In the genomic region with DNA sequence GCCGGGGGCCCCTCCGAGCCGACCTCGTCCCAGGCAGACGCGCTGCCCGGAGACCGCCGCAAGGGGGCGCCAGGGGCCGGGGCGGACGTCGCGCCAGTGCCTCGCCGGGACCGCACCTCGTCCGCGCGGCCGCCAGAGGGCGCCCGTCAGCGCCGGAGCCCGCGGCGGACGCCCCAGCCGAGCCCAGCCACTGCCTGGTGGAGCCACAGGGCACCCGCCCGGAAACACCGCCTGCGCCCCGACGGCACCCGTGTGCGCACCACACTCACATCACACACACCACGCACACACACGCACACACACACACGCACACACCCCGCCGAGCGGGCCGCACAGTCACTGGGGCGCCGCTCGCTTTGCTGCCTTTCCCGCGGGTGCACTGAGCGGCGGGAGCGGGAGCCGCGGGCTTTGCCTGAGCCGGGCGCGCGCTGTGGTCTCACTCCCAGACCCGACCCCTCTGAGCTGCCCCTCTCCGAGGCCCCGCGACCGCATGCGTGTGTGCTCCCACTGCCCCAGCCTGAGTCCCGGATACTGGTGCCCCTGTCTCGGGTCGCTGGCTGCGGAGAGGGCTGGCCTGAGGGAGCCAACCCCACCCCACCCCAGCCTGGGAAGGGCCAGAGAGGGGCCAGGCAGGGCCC, we compare ENCODE assay signal across 8 cellular contexts.
A peak's percentile ranks its signal among the peaks of the same experiment; 100 is the strongest.
DNase-seq lines count a peak whose midpoint lies in the region; ATAC-seq and TF ChIP-seq lines count a peak whose summit lies in the region.

No MANE protein-coding gene starts in this region.

- TF ChIP-seq CTCF in A673 (conservative IDR thresholded peaks at IDR 0.05; ENCODE audit: low read depth, low read length) (peak; percentile 56; the same call in 1 of the 2 replicates), parathyroid adenoma (IDR thresholded peaks at IDR 0.05) (peak; percentile 29)

- CTCF ChIA-PET in A673 (lab: Charles Lee), result no interaction called here

- no peak overlapping the region for H3K4me3 Mint-ChIP-seq in activated T-helper 2 cell treated with anti-CD3 and anti-CD28 coated beads, Interferon-gamma antibody, Interleukin-2, Interleukin-4, amounts not matched to agents 10 μg/mL and 5 μg/mL and 100 μg/mL, durations not matched to agents 14 hours and 24 hours and 36 hours (ENCODE audit: low read depth)

- H3K79me2 ChIP-seq in parathyroid adenoma, result no peaks in the 10 kb centered on the region

- peak overlapping the region; percentile 74 for H2AFZ ChIP-seq in parathyroid adenoma

- H3K4me1 ChIP-seq in A673 (ENCODE audit: insufficient read depth, low read length, poor library complexity, severe bottlenecking), result no peaks in the 10 kb centered on the region
- H3K4me1 ChIP-seq in parathyroid adenoma, result no peaks in the 10 kb centered on the region

- H3K27me3 Mint-ChIP-seq in activated T-helper 2 cell treated with anti-CD3 and anti-CD28 coated beads, Interferon-gamma antibody, Interleukin-2, Interleukin-4, amounts not matched to agents 10 μg/mL and 5 μg/mL and 100 μg/mL, durations not matched to agents 14 hours and 24 hours and 36 hours (ENCODE audit: low read depth), result peaks cover 17% of the 10 kb centered on the region

- no peak overlapping the region for H3K9ac ChIP-seq in parathyroid adenoma

- H3K4me3 ChIP-seq in A673 (ENCODE audit: low read depth, low read length, poor library complexity, severe bottlenecking) (peak overlapping the region; percentile 23), parathyroid adenoma (ENCODE audit: low read depth, low read length) (no peak overlapping the region)

- POLR2A ChIA-PET in A673 (lab: Charles Lee; ENCODE audit: low non-redundant PET), result no interaction called here

- H3K27me3 ChIP-seq in A673 (replicated peaks; ENCODE audit: insufficient read depth, low read depth, low read length, poor library complexity) (peaks cover 38% of the 10 kb centered on the region), parathyroid adenoma (ENCODE audit: control insufficient read depth, insufficient read depth, low read length) (no peaks in the 10 kb centered on the region)

- no peaks in the 10 kb centered on the region for H3K9me3 Mint-ChIP-seq in activated T-helper 2 cell treated with anti-CD3 and anti-CD28 coated beads, Interferon-gamma antibody, Interleukin-2, Interleukin-4, amounts not matched to agents 10 μg/mL and 5 μg/mL and 100 μg/mL, durations not matched to agents 14 hours and 24 hours and 36 hours

- H3K9me3 ChIP-seq in A673 (ENCODE audit: low read depth, low read length, poor library complexity, severe bottlenecking) (no peaks in the 10 kb centered on the region), parathyroid adenoma (ENCODE audit: control insufficient read depth, low read length) (no peaks in the 10 kb centered on the region)

- no peaks in the 10 kb centered on the region for H3K36me3 Mint-ChIP-seq in activated T-helper 2 cell treated with anti-CD3 and anti-CD28 coated beads, Interferon-gamma antibody, Interleukin-2, Interleukin-4, amounts not matched to agents 10 μg/mL and 5 μg/mL and 100 μg/mL, durations not matched to agents 14 hours and 24 hours and 36 hours (ENCODE audit: low read depth)

- peak; percentile 96 for ATAC-seq in GM18511 (IDR thresholded peaks at IDR 0.05; ENCODE audit: unreplicated experiment)
- peak; percentile 86 for ATAC-seq in HG02970 (IDR thresholded peaks at IDR 0.05; ENCODE audit: low FRiP score, unreplicated experiment)
- ATAC-seq in Right ventricle myocardium superior (ENCODE audit: poor library complexity), result peak; percentile 99

- H3K36me3 ChIP-seq in A673 (ENCODE audit: insufficient read depth, low read length, poor library complexity, severe bottlenecking), result no peaks in the 10 kb centered on the region
- H3K36me3 ChIP-seq in parathyroid adenoma (ENCODE audit: control insufficient read depth, insufficient read depth, low read length), result no peaks in the 10 kb centered on the region

- DNase-seq in A673 (ENCODE audit: low spot score) (peak; percentile 74), NCI-H460 (ENCODE audit: extremely low read depth, low read depth) (peak; percentile 20), Right ventricle myocardium superior (peak; percentile 78)
- DNase-seq in activated T-helper 2 cell treated with anti-CD3 and anti-CD28 coated beads, Interferon-gamma antibody, Interleukin-2, Interleukin-4, amounts not matched to agents 10 μg/mL and 5 μg/mL and 100 μg/mL, durations not matched to agents 14 hours and 24 hours and 36 hours (ENCODE audit: low spot score), result peak; percentile 69
- DNase-seq in effector CD4-positive, alpha-beta T cell, result no peak

- peak overlapping the region; percentile 59 for H3K4me2 ChIP-seq in parathyroid adenoma (ENCODE audit: low read length)

- intact Hi-C loops in A673 (cut with micrococcal nuclease; ENCODE audit: unreplicated experiment), result no loop called here
- intact Hi-C loops in activated T-helper 2 cell treated with anti-CD3 and anti-CD28 coated beads, Interferon-gamma antibody, Interleukin-2, Interleukin-4, amounts not matched to agents 10 μg/mL and 5 μg/mL and 100 μg/mL, durations not matched to agents 14 hours and 24 hours and 36 hours (cut with micrococcal nuclease), result loop anchor here (2.0 kb wide), 1 partner anchor 752 kb away; no protein-coding TSS in a partner anchor
- intact Hi-C loops in Right ventricle myocardium superior (cut with DNase I), result no loop called here

- no peak overlapping the region for H3K27ac Mint-ChIP-seq in activated T-helper 2 cell treated with anti-CD3 and anti-CD28 coated beads, Interferon-gamma antibody, Interleukin-2, Interleukin-4, amounts not matched to agents 10 μg/mL and 5 μg/mL and 100 μg/mL, durations not matched to agents 14 hours and 24 hours and 36 hours

- H3K4me1 Mint-ChIP-seq in activated T-helper 2 cell treated with anti-CD3 and anti-CD28 coated beads, Interferon-gamma antibody, Interleukin-2, Interleukin-4, amounts not matched to agents 10 μg/mL and 5 μg/mL and 100 μg/mL, durations not matched to agents 14 hours and 24 hours and 36 hours (ENCODE audit: low read depth), result no peaks in the 10 kb centered on the region

- H3K27ac ChIP-seq in A673 (ENCODE audit: low read depth, low read length, poor library complexity, severe bottlenecking) (no peak overlapping the region), parathyroid adenoma (no peak overlapping the region)

- no TSS peak for BruUV-seq in A673 (replicated peaks; lab: Mats Ljungman, UMichigan)
